Comparison of ENCODE assay signal across 8 cellular contexts in the genomic region with DNA sequence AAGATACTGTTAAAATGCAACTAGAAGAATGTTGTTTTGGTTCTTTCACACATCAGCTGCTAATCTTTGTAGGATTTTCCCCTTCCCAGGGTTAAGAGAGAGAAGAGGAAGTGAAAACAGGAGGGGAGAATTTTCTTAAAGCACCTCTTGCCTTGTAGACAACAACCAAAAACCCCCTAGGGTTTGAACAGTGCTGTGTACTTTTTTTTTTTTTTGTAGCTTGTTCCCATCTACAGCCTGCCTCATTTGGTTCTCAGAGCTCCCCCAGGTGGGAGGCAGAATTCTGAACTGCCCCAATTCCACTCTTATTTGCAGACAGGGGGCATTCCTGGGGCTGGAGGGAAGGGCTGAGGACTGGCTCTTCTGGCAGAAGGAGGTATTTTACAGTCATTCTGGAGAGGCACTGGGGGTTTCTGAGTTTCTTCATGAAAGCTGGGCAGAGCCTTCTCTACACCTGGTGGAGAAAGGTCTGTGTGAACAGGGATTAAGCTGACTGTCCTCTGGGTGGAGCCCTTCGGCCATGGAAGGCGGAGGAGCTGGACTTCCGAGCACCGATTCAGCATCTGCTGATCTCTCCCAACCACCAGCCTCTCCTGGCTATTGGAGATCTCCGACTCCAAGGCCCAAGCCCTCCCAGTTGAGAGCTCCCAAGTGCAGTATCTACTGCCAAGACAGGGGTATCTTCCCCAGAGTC. TPM values are rescaled to one million over a fixed set of nuclear protein-coding genes. Genes with fewer than 3 reads are reported as not detected.
DNase-seq lines count a peak whose midpoint lies in the region; ATAC-seq, FAIRE-seq and TF ChIP-seq lines count a peak whose summit lies in the region.

No MANE protein-coding gene starts in this region.

- peak; percentile 28 for TF ChIP-seq CTCF in D721Med (IDR thresholded peaks at IDR 0.05; ENCODE audit: insufficient read depth, missing control alignments)

- FAIRE-seq in D721Med (lab: Jason Lieb, UNC): no peak

- H3K36me3 ChIP-seq in iPS DF 6.9 (ENCODE audit: control insufficient read depth, insufficient read depth, low read length) (no peaks in the 10 kb centered on the region), thymus (ENCODE audit: control insufficient read depth, insufficient read depth) (no peaks in the 10 kb centered on the region)

- ATAC-seq in GM18907 (IDR thresholded peaks at IDR 0.05; ENCODE audit: unreplicated experiment): peak; percentile 78
- ATAC-seq in HG02981 (IDR thresholded peaks at IDR 0.05; ENCODE audit: unreplicated experiment): peak; percentile 66

- DNase-seq in D721Med (ENCODE audit: insufficient read length, low spot score) (no peak), NCI-H774 (lab: John Stamatoyannopoulos, UW) (peak; percentile 61), amniotic epithelial cell (ENCODE audit: low read depth) (peak; percentile 39), iPS DF 6.9 (ENCODE audit: low read depth, low spot score) (peak; percentile 72), putamen (ENCODE audit: low spot score) (no peak)

- H3K4me3 ChIP-seq in iPS DF 6.9 (ENCODE audit: low read length) (no peak overlapping the region), thymus (ENCODE audit: low read length) (no peak overlapping the region)

- WGBS in iPS DF 6.9 (ENCODE audit: insufficient coverage, insufficient read length): no CpG with 5 or more reads among the region's 5 CpGs
- 83% methylated on average over 5 of the region's 5 CpGs for WGBS in thymus

- H3K9me3 ChIP-seq in iPS DF 6.9 (ENCODE audit: control insufficient read depth, insufficient read depth, low read length) (no peaks in the 10 kb centered on the region), thymus (ENCODE audit: control insufficient read depth) (no peaks in the 10 kb centered on the region)

- 0 out of 2 replicates have a peak, but pooled peaks cover 1% of the 10 kb centered on the region for H3K4me1 ChIP-seq in iPS DF 6.9 (ENCODE audit: control insufficient read depth, insufficient read depth, low read length)
- H3K4me1 ChIP-seq in thymus (ENCODE audit: control insufficient read depth, insufficient read depth, low read length): peaks cover 2% of the 10 kb centered on the region

- H3K27me3 ChIP-seq in iPS DF 6.9 (ENCODE audit: control insufficient read depth, insufficient read depth, low read length) (no peaks in the 10 kb centered on the region), thymus (ENCODE audit: control insufficient read depth, insufficient read depth) (no peaks in the 10 kb centered on the region)

- H3K27ac ChIP-seq in iPS DF 6.9 (ENCODE audit: low read length): no peak overlapping the region
- peak overlapping the region; percentile 49 for H3K27ac ChIP-seq in thymus (ENCODE audit: low read depth)

RNA-seq across cellular contexts. Expression of gene SMARCE1, which starts 32.2 kb away (rescaled TPM):
- 109 TPM for polyA plus RNA-seq in thymus

RNA-seq across cellular contexts. Expression of gene KRT222, which starts 49.5 kb away (rescaled TPM):
- polyA plus RNA-seq in thymus: 0.84 TPM

RNA-seq across cellular contexts. Expression of gene CCR7, which starts 50.2 kb away (rescaled TPM):
- polyA plus RNA-seq in thymus: 102 TPM

Comparison
In these comparisons a context has a peak if more than half of its experiments do, and no peak if none do; other contexts are left out.
1. DNase-seq: peak in NCI-H774 (single experiment), amniotic epithelial cell (single experiment) and iPS DF 6.9 (single experiment); none in D721Med (single experiment) and putamen (single experiment).